ENCODE assay signal across 27 cellular contexts in genomic region chr18:73913505-73913904, GRCh38.
DNase-seq lines count a peak whose midpoint lies in the region; TF ChIP-seq lines count a peak whose summit lies in the region.
"Had no signal": no experiment of that assay in that cellular context is flagged by ENCODE, and none has a peak within 500 bp of the region (broad histone marks: within the 10 kb centered on the region; RNA-seq: fewer than 3 reads in every experiment).

No MANE protein-coding gene starts in this region.

- intact Hi-C loops in esophagus muscularis mucosa (cut with DNase I) = no loop called here

- no peaks in the 10 kb centered on the region for H3K36me3 ChIP-seq in esophagus muscularis mucosa
- H3K36me3 ChIP-seq: BE2C; BLaER1; BLaER1 treated with 17β-estradiol and CSF1 and Interleukin-3, amounts not matched to agents 10 nM and 100 nM had no signal

- WGBS in esophagus muscularis mucosa = 75% methylated on average over 8 of the region's 8 CpGs

- DNase-seq in esophagus muscularis mucosa (ENCODE audit: extremely low spot score) = peak; percentile 88
- DNase-seq in stimulated activated CD4-positive, alpha-beta T cell treated with anti-CD3 and anti-CD28 coated beads, Interleukin-12 subunit alpha, Interleukin-12 subunit beta, amount 100 ng/mL, for 4 hours = no peak
- DNase-seq: 8988T; ACHN; AML-193; BE2C; C1 segment of cervical spinal cord; Caco-2; Calu3; CD4-positive, alpha-beta memory T cell; CD4-positive, alpha-beta T cell; CD4-positive, CD25-positive, alpha-beta regulatory T cell; CD8-positive, alpha-beta memory T cell; CD8-positive, alpha-beta T cell; COR-L47; DMS 273 treated with DMSO at 0.1 percent for 48 hours; DMS153; DMS53; DMS79; DMS79 treated with DMSO at 0.1 percent for 48 hours; DND-41; EL had no signal

- no peak overlapping the region for H3K4me3 ChIP-seq in esophagus muscularis mucosa
- H3K4me3 ChIP-seq: A549; BLaER1; BLaER1 treated with 17β-estradiol and CSF1 and Interleukin-3, amounts not matched to agents 10 nM and 100 nM had no signal

- no peaks in the 10 kb centered on the region for H3K9me3 ChIP-seq in esophagus muscularis mucosa
- H3K9me3 ChIP-seq: A549; BE2C; BLaER1; BLaER1 treated with 17β-estradiol and CSF1 and Interleukin-3, amounts not matched to agents 10 nM and 100 nM; Caco-2 had no signal

- no peak overlapping the region for H3K27ac ChIP-seq in esophagus muscularis mucosa (replicated peaks in 1 of 4)
- H3K27ac ChIP-seq: 22Rv1; A549; BLaER1; BLaER1 treated with 17β-estradiol and CSF1 and Interleukin-3, amounts not matched to agents 10 nM and 100 nM; C4-2B had no signal

- no peak for TF ChIP-seq EP300 in esophagus muscularis mucosa (IDR thresholded peaks at IDR 0.05)

- TF ChIP-seq CTCF in esophagus muscularis mucosa (IDR thresholded peaks at IDR 0.05) = no peak

- H3K27me3 ChIP-seq in esophagus muscularis mucosa = no peaks in the 10 kb centered on the region
- H3K27me3 ChIP-seq: BE2C; BLaER1; BLaER1 treated with 17β-estradiol and CSF1 and Interleukin-3, amounts not matched to agents 10 nM and 100 nM had no signal

- no peak for TF ChIP-seq POLR2A in esophagus muscularis mucosa (IDR thresholded peaks at IDR 0.05; ENCODE audit: low read depth)

- no peaks in the 10 kb centered on the region for H3K4me1 ChIP-seq in esophagus muscularis mucosa
- H3K4me1 ChIP-seq: A549, BE2C, Caco-2 had no signal
